In genomic region chr9:131275332-131276106, GRCh38 we compare ENCODE assay signal across 8 cellular contexts. TPM values are rescaled to one million over a fixed set of nuclear protein-coding genes. Genes with fewer than 3 reads are reported as not detected.
DNase-seq lines count a peak whose midpoint lies in the region; ATAC-seq, FAIRE-seq and TF ChIP-seq lines count a peak whose summit lies in the region.

No MANE protein-coding gene starts in this region.

- ATAC-seq in CD4-positive, CD25-positive, alpha-beta regulatory T cell (ENCODE audit: low read depth in 2 of 2), result peak in 1 of 2 donors; percentile 8
- ATAC-seq in GM21423 (IDR thresholded peaks at IDR 0.05; ENCODE audit: unreplicated experiment) (no peak), GM18861 (IDR thresholded peaks at IDR 0.05; ENCODE audit: unreplicated experiment) (no peak), GM21737 (IDR thresholded peaks at IDR 0.05; ENCODE audit: unreplicated experiment) (no peak)

- H3K9me3 ChIP-seq in CD4-positive, CD25-positive, alpha-beta regulatory T cell (ENCODE audit: control insufficient read depth in 2 of 2, low read length in 2 of 2), result no peaks in the 10 kb centered on the region
- H3K9me3 ChIP-seq in astrocyte (ENCODE audit: insufficient read depth, low read depth, low read length) (no peaks in the 10 kb centered on the region), muscle layer of duodenum (ENCODE audit: control insufficient read depth in 1 of 2, low read length in 2 of 2) (no peaks in the 10 kb centered on the region)

- H3K4me2 ChIP-seq in astrocyte (ENCODE audit: low read length), result no peak overlapping the region

- no peaks in the 10 kb centered on the region for H3K79me2 ChIP-seq in astrocyte (ENCODE audit: insufficient read depth, low read length)

- peaks cover under 1 to 38% (median 25%) of the 10 kb centered on the region in 4 donors for H3K4me1 Mint-ChIP-seq in CD4-positive, CD25-positive, alpha-beta regulatory T cell
- peaks cover 2% of the 10 kb centered on the region for H3K4me1 Mint-ChIP-seq in astrocyte (ENCODE audit: low read depth, unreplicated experiment)

- DNase-seq in CD4-positive, CD25-positive, alpha-beta regulatory T cell, result peak in 1 of 3 donors; percentile 56
- DNase-seq in HuH-7.5 (ENCODE audit: low spot score), result peak; percentile 57
- DNase-seq in astrocyte (ENCODE audit: low read depth), result no peak
- DNase-seq in urothelium cell line (ENCODE audit: low spot score), result no peak

- H4K20me1 ChIP-seq in astrocyte (ENCODE audit: insufficient read depth, low read length), result no peaks in the 10 kb centered on the region

- H3K4me3 ChIP-seq in CD4-positive, CD25-positive, alpha-beta regulatory T cell (ENCODE audit: low read depth, low read length), result peak overlapping the region; percentile 96
- H3K4me3 ChIP-seq in astrocyte (ENCODE audit: insufficient read depth, low read depth, low read length) (no peak overlapping the region), muscle layer of duodenum (ENCODE audit: low read depth in 1 of 2, low read length in 2 of 2) (peak overlapping the region; percentile 57 to 63)

- H3K27me3 Mint-ChIP-seq in CD4-positive, CD25-positive, alpha-beta regulatory T cell, result peaks cover 4% of the 10 kb centered on the region
- peaks cover 47% of the 10 kb centered on the region for H3K27me3 Mint-ChIP-seq in astrocyte (ENCODE audit: low read depth, unreplicated experiment)

- H3K27ac Mint-ChIP-seq in CD4-positive, CD25-positive, alpha-beta regulatory T cell, result peak overlapping the region; percentile 98 to 100 (median 98)
- H3K27ac Mint-ChIP-seq in astrocyte (ENCODE audit: unreplicated experiment), result no peak overlapping the region

- H3K27ac ChIP-seq in CD4-positive, CD25-positive, alpha-beta regulatory T cell (ENCODE audit: insufficient read depth, low read length, poor library complexity, severe bottlenecking), result peak overlapping the region; percentile 90
- no peak overlapping the region for H3K27ac ChIP-seq in astrocyte (ENCODE audit: low read depth, low read length)
- H3K27ac ChIP-seq in muscle layer of duodenum (ENCODE audit: low read length), result peak overlapping the region; percentile 93

- no peak overlapping the region for H3K9ac ChIP-seq in astrocyte (ENCODE audit: low read length)

- H3K9me3 Mint-ChIP-seq in CD4-positive, CD25-positive, alpha-beta regulatory T cell, result peaks cover 0 to 2% (median 0%) of the 10 kb centered on the region in 7 donors
- no peaks in the 10 kb centered on the region for H3K9me3 Mint-ChIP-seq in astrocyte (ENCODE audit: unreplicated experiment)

- no peaks in the 10 kb centered on the region for H3K36me3 ChIP-seq in CD4-positive, CD25-positive, alpha-beta regulatory T cell (ENCODE audit: control insufficient read depth, insufficient read depth, low read length)
- H3K36me3 ChIP-seq in astrocyte (ENCODE audit: insufficient read depth, low read length) (no peaks in the 10 kb centered on the region), muscle layer of duodenum (ENCODE audit: control insufficient read depth in 1 of 2, insufficient read depth in 2 of 2, low read length in 2 of 2) (no peaks in the 10 kb centered on the region)

- TF ChIP-seq CTCF in astrocyte (IDR thresholded peaks at IDR 0.05; ENCODE audit: insufficient read depth, low read depth, low read length), result no peak

- H3K27me3 ChIP-seq in CD4-positive, CD25-positive, alpha-beta regulatory T cell (ENCODE audit: control insufficient read depth, insufficient read depth, low read length), result no peaks in the 10 kb centered on the region
- H3K27me3 ChIP-seq in astrocyte (ENCODE audit: insufficient read depth, low read length) (peaks cover 16% of the 10 kb centered on the region), muscle layer of duodenum (ENCODE audit: low read depth, low read length) (peaks cover 3% of the 10 kb centered on the region)

- H3K4me1 ChIP-seq in CD4-positive, CD25-positive, alpha-beta regulatory T cell (ENCODE audit: control insufficient read depth, insufficient read depth, low read length, poor library complexity, severe bottlenecking), result peaks cover 48% of the 10 kb centered on the region
- H3K4me1 ChIP-seq in astrocyte (ENCODE audit: insufficient read depth, low read length) (no peaks in the 10 kb centered on the region), muscle layer of duodenum (ENCODE audit: control insufficient read depth in 1 of 2, insufficient read depth in 2 of 2, low read length in 2 of 2) (peaks cover 5 to 14% of the 10 kb centered on the region in 2 donors)

- FAIRE-seq in astrocyte (lab: Jason Lieb, UNC), result no peak
- no peak for FAIRE-seq in urothelium cell line (lab: Jason Lieb, UNC)

- no peak overlapping the region for H2AFZ ChIP-seq in astrocyte (ENCODE audit: low read depth, low read length)

- peak overlapping the region; percentile 97 to 100 (median 100) for H3K4me3 Mint-ChIP-seq in CD4-positive, CD25-positive, alpha-beta regulatory T cell
- peak overlapping the region; percentile 31 for H3K4me3 Mint-ChIP-seq in astrocyte (ENCODE audit: unreplicated experiment)

- peaks cover 39% of the 10 kb centered on the region for H3K36me3 Mint-ChIP-seq in CD4-positive, CD25-positive, alpha-beta regulatory T cell
- H3K36me3 Mint-ChIP-seq in astrocyte (ENCODE audit: low read depth, unreplicated experiment), result peaks cover 4% of the 10 kb centered on the region

RNA-seq across cellular contexts. Expression of gene FAM78A, which starts 0.8 kb away (rescaled TPM):
- 95.6 TPM for total RNA-seq in CD4-positive, CD25-positive, alpha-beta regulatory T cell
- 10 to 100 TPM; 16.6 to 23.0 (median 17.7) TPM for polyA plus RNA-seq in CD4-positive, CD25-positive, alpha-beta regulatory T cell
- 0.73 and 1.1 TPM in 2 replicates for total RNA-seq in astrocyte

RNA-seq across cellular contexts. Expression of gene PLPP7, which starts 14.0 kb away (rescaled TPM):
- total RNA-seq in CD4-positive, CD25-positive, alpha-beta regulatory T cell, result not detected
- polyA plus RNA-seq in CD4-positive, CD25-positive, alpha-beta regulatory T cell, result not detected
- total RNA-seq in astrocyte, result 0.20 and 0.65 TPM in 2 replicates

Comparison
In these comparisons a context has a peak if more than half of its experiments do, and no peak if none do; other contexts are left out.
1. RNA of gene FAM78A, which starts 0.8 kb away (total RNA-seq): 95.6 TPM in CD4-positive, CD25-positive, alpha-beta regulatory T cell (single experiment); 0.73 to 1.1 TPM in astrocyte; every median in the first group is over 10 times any median in the second.